In genomic region chr6:25788305-25788922, GRCh38 we compare ENCODE assay signal across 9 cellular contexts. TPM values are rescaled to one million over a fixed set of nuclear protein-coding genes. Genes with fewer than 3 reads are reported as not detected.
DNase-seq lines count a peak whose midpoint lies in the region; ATAC-seq and TF ChIP-seq lines count a peak whose summit lies in the region.
"Had no signal": no experiment of that assay in that cellular context is flagged by ENCODE, and none has a peak within 500 bp of the region (broad histone marks: within the 10 kb centered on the region; RNA-seq: fewer than 3 reads in every experiment).

No MANE protein-coding gene starts in this region.

- no peak overlapping the region for H3K4me3 Mint-ChIP-seq in Caco-2 (ENCODE audit: unreplicated experiment)
- H3K4me3 Mint-ChIP-seq in stimulated activated effector memory CD8-positive, alpha-beta T cell treated with anti-CD3 and anti-CD28 coated beads, Interleukin-12 subunit alpha, Interleukin-12 subunit beta, amount 100 ng/mL, for 72 hours = no peak overlapping the region
- H3K4me3 Mint-ChIP-seq: activated naive CD8-positive, alpha-beta T cell had no signal

- no peaks in the 10 kb centered on the region for H3K36me3 ChIP-seq in Caco-2 (ENCODE audit: control insufficient read depth, insufficient read depth, low read length)
- H3K36me3 ChIP-seq in SJCRH30 = no peaks in the 10 kb centered on the region

- H3K9me3 ChIP-seq in Caco-2 (no peaks in the 10 kb centered on the region), SJCRH30 (replicated peaks) (no peaks in the 10 kb centered on the region)

- H3K4me1 ChIP-seq in Caco-2 (no peaks in the 10 kb centered on the region), SJCRH30 (no peaks in the 10 kb centered on the region)

- H3K4me1 Mint-ChIP-seq in Caco-2 (ENCODE audit: low read depth, unreplicated experiment) = no peaks in the 10 kb centered on the region
- peaks cover 5% of the 10 kb centered on the region for H3K4me1 Mint-ChIP-seq in stimulated activated effector memory CD8-positive, alpha-beta T cell treated with anti-CD3 and anti-CD28 coated beads, Interleukin-12 subunit alpha, Interleukin-12 subunit beta, amount 100 ng/mL, for 72 hours

- CTCF ChIA-PET in Caco-2 (lab: Charles Lee) = interaction anchor here (0.5 to 1.0 kb wide), 5 partner anchors 92 to 197 kb away, joined by 3 to 5 read pairs (median 3); no protein-coding TSS in a partner anchor

- H3K27me3 ChIP-seq in Caco-2 (replicated peaks; ENCODE audit: control insufficient read depth, insufficient read depth, low read length) (no peaks in the 10 kb centered on the region), SJCRH30 (no peaks in the 10 kb centered on the region)

- H3K27ac ChIP-seq in SJCRH30 = no peak overlapping the region

- H3K27ac Mint-ChIP-seq in Caco-2 (ENCODE audit: unreplicated experiment) = no peak overlapping the region
- H3K27ac Mint-ChIP-seq in stimulated activated effector memory CD8-positive, alpha-beta T cell treated with anti-CD3 and anti-CD28 coated beads, Interleukin-12 subunit alpha, Interleukin-12 subunit beta, amount 100 ng/mL, for 72 hours = no peak overlapping the region
- H3K27ac Mint-ChIP-seq: activated naive CD8-positive, alpha-beta T cell had no signal

- no peaks in the 10 kb centered on the region for H3K9me3 Mint-ChIP-seq in Caco-2 (ENCODE audit: unreplicated experiment)
- no peaks in the 10 kb centered on the region for H3K9me3 Mint-ChIP-seq in stimulated activated effector memory CD8-positive, alpha-beta T cell treated with anti-CD3 and anti-CD28 coated beads, Interleukin-12 subunit alpha, Interleukin-12 subunit beta, amount 100 ng/mL, for 72 hours

- POLR2A ChIA-PET in Caco-2 (lab: Charles Lee) = no interaction called here

- DNase-seq in Caco-2 (peak; percentile 66 to 77), HCEC 1CT (peak; percentile 53), SJCRH30 (peak; percentile 47 to 73), amniotic epithelial cell (ENCODE audit: low read depth) (peak; percentile 62), left colon (peak; percentile 33 to 58), NCI-H526 treated with DMSO at 0.1 percent for 48 hours (lab: John Stamatoyannopoulos, UW) (no peak), putamen (ENCODE audit: low spot score) (no peak)
- DNase-seq in stimulated activated effector memory CD8-positive, alpha-beta T cell treated with anti-CD3 and anti-CD28 coated beads, Interleukin-12 subunit alpha, Interleukin-12 subunit beta, amount 100 ng/mL, for 72 hours (ENCODE audit: low spot score in 2 of 2) = peak in 1 of 2 donors; percentile 10

- H3K4me3 ChIP-seq in Caco-2 (ENCODE audit: low read depth, low read length) (no peak overlapping the region), SJCRH30 (no peak overlapping the region)

- no peaks in the 10 kb centered on the region for H3K36me3 Mint-ChIP-seq in Caco-2 (ENCODE audit: insufficient read depth, unreplicated experiment)
- H3K36me3 Mint-ChIP-seq in stimulated activated effector memory CD8-positive, alpha-beta T cell treated with anti-CD3 and anti-CD28 coated beads, Interleukin-12 subunit alpha, Interleukin-12 subunit beta, amount 100 ng/mL, for 72 hours = no peaks in the 10 kb centered on the region
- H3K36me3 Mint-ChIP-seq: activated naive CD8-positive, alpha-beta T cell had no signal

- H3K27me3 Mint-ChIP-seq in Caco-2 (ENCODE audit: insufficient read depth, unreplicated experiment) = peaks cover 3% of the 10 kb centered on the region
- H3K27me3 Mint-ChIP-seq: activated naive CD8-positive, alpha-beta T cell had no signal

- intact Hi-C loops in Caco-2 (cut with micrococcal nuclease; ENCODE audit: unreplicated experiment) (loop anchor here (1.0 to 2.0 kb wide), 3 partner anchors 102 to 204 kb away; no protein-coding TSS in a partner anchor), left colon (cut with DNase I, micrococcal nuclease) (no loop called here)

- no TSS peak for BruUV-seq in Caco-2 (replicated peaks; lab: Mats Ljungman, UMichigan)

- peak; percentile 46 to 73 for TF ChIP-seq CTCF in Caco-2 (IDR thresholded peaks at IDR 0.05; ENCODE audit: insufficient read depth in 1 of 2, low read depth in 1 of 2, low read length in 1 of 2, severe bottlenecking in 1 of 2, unreplicated experiment in 1 of 2)

- peak; percentile 90 for ATAC-seq in left colon
- peak; percentile 62 for ATAC-seq in stimulated activated effector memory CD8-positive, alpha-beta T cell treated with anti-CD3 and anti-CD28 coated beads, Interleukin-12 subunit alpha, Interleukin-12 subunit beta, amount 100 ng/mL, for 72 hours

RNA-seq across cellular contexts. Expression of gene SLC17A4, which starts 33.9 kb away (rescaled TPM):
- total RNA-seq in Caco-2 (2022) (0.36 and 0.37 TPM in 2 replicates), left colon (10 to 100 TPM; 24.8 to 63.3 TPM)
- not detected in 2 replicates for total RNA-seq in SJCRH30 (2014; rRNA removed; shearing (Covaris generic))

RNA-seq across cellular contexts. Expression of gene SLC17A1, which starts 43.4 kb away (rescaled TPM):
- not detected in 2 replicates for total RNA-seq in Caco-2 (2022)
- total RNA-seq in SJCRH30 (2014; rRNA removed; shearing (Covaris generic)) = not detected in 2 replicates
- not detected for total RNA-seq in left colon

Comparison
In these comparisons a context has a peak if more than half of its experiments do, and no peak if none do; other contexts are left out.
1. DNase-seq: peak in Caco-2 (2 of 2), HCEC 1CT (single experiment), SJCRH30 (2 of 2), amniotic epithelial cell (single experiment) and left colon (2 of 2); none in NCI-H526 treated with DMSO at 0.1 percent for 48 hours (single experiment) and putamen (single experiment).
2. RNA of gene SLC17A4, which starts 33.9 kb away (total RNA-seq): 24.8 to 63.3 TPM in left colon; 0.36 to 0.37 TPM in Caco-2 and not detected in SJCRH30; every median in the first group is over 10 times any median in the second.